Comparison of ENCODE assay signal across 9 cellular contexts in the genomic region with DNA sequence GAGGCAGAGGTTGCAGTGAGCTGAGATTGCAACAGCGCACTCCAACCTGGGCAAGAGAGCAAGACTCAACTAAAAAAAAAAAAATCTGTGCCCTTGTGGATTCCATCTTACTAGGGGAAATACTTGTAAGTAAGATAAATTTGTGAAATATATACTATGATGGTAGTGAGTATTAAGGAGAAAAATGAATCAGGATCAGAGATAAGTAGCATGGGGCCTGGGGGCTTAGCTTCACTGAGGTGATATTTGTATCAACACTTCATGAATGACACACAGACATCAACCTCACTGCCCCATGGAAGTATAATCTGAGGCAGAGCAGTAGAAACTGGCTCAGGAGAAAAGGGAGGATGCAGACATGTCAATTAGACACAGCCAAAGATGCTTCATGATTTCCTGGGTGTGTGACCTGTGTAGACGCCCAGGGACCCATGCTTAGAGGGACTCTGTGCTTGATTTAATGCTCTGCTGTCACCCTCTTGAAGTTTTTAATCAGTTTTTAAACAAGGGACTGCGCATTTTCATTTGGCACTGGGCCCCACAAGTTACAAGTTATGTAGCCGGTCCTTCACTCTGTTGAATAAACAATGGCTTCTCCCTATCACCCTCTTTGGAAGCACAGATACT. TPM values are rescaled to one million over a fixed set of nuclear protein-coding genes. Genes with fewer than 3 reads are reported as not detected.
DNase-seq lines count a peak whose midpoint lies in the region; ATAC-seq and TF ChIP-seq lines count a peak whose summit lies in the region.
"Had no signal": no experiment of that assay in that cellular context is flagged by ENCODE, and none has a peak within 500 bp of the region (broad histone marks: within the 10 kb centered on the region; RNA-seq: fewer than 3 reads in every experiment).

No MANE protein-coding gene starts in this region.

- DNase-seq in Daoy (ENCODE audit: low read depth) (peak; percentile 6), adipocyte (ENCODE audit: low read depth) (no peak), osteoblast (ENCODE audit: insufficient read length, low spot score, missing footprints) (no peak), NCI-H1417 treated with DMSO at 0.1 percent for 48 hours (lab: John Stamatoyannopoulos, UW) (no peak), brain microvascular endothelial cell (no peak), DMS153 treated with DMSO at 0.1 percent for 48 hours (lab: John Stamatoyannopoulos, UW; ENCODE audit: unreplicated experiment) (no peak)

- no peaks in the 10 kb centered on the region for H4K20me1 ChIP-seq in osteoblast (ENCODE audit: insufficient read depth, low read length)

- peak overlapping the region; percentile 39 for H2AFZ ChIP-seq in osteoblast (ENCODE audit: low read length)

- H3K4me3 ChIP-seq in adipocyte (ENCODE audit: low read length) (peak overlapping the region; percentile 51), osteoblast (ENCODE audit: insufficient read depth, low read length) (peak overlapping the region; percentile 40), brain microvascular endothelial cell (ENCODE audit: low read depth, low read length) (no peak overlapping the region)
- H3K4me3 ChIP-seq: body of pancreas had no signal

- peak overlapping the region; percentile 59 for H3K4me2 ChIP-seq in osteoblast (ENCODE audit: insufficient read depth, low read length)

- no peaks in the 10 kb centered on the region for H3K79me2 ChIP-seq in osteoblast (ENCODE audit: insufficient read depth, low read length)

- ATAC-seq in HG03354 (IDR thresholded peaks at IDR 0.05; ENCODE audit: poor library complexity, severe bottlenecking, unreplicated experiment) (peak; percentile 12), GM21786 (IDR thresholded peaks at IDR 0.05; ENCODE audit: unreplicated experiment) (no peak)

- H3K9me3 ChIP-seq in adipocyte (ENCODE audit: control insufficient read depth, low read length), result no peaks in the 10 kb centered on the region
- H3K9me3 ChIP-seq in osteoblast (ENCODE audit: low read depth, low read length), result no peaks in the 10 kb centered on the region
- H3K9me3 ChIP-seq: body of pancreas had no signal

- no peaks in the 10 kb centered on the region for H3K27me3 ChIP-seq in adipocyte (replicated peaks; ENCODE audit: control insufficient read depth, insufficient read depth, low read length)
- no peaks in the 10 kb centered on the region for H3K27me3 ChIP-seq in osteoblast (ENCODE audit: insufficient read depth, low read length)
- H3K27me3 ChIP-seq in brain microvascular endothelial cell (replicated peaks), result no peaks in the 10 kb centered on the region
- H3K27me3 ChIP-seq: body of pancreas had no signal

- H3K36me3 ChIP-seq in adipocyte (ENCODE audit: control insufficient read depth, insufficient read depth, low read length, severe bottlenecking) (no peaks in the 10 kb centered on the region), osteoblast (ENCODE audit: insufficient read depth, low read length) (no peaks in the 10 kb centered on the region), brain microvascular endothelial cell (replicated peaks) (no peaks in the 10 kb centered on the region)

- peak overlapping the region; percentile 47 for H3K9ac ChIP-seq in adipocyte (ENCODE audit: low read length)

- TF ChIP-seq CTCF in osteoblast (IDR thresholded peaks at IDR 0.05; ENCODE audit: extremely low read depth, low read depth, low read length), result no peak
- no peak for TF ChIP-seq CTCF in brain microvascular endothelial cell (IDR thresholded peaks at IDR 0.05; ENCODE audit: low read depth, low read length, missing control alignments)

- H3K27ac ChIP-seq in osteoblast (ENCODE audit: low read depth, low read length) (no peak overlapping the region), brain microvascular endothelial cell (no peak overlapping the region)

- in situ Hi-C loops in brain microvascular endothelial cell (cut with HindIII; ENCODE audit: low pct_ligation_motif_present, low sequenced_read_pairs), result no loop called here

- peaks cover 40% of the 10 kb centered on the region for H3K4me1 ChIP-seq in adipocyte (ENCODE audit: control insufficient read depth, insufficient read depth, low read length)
- peaks cover 13% of the 10 kb centered on the region for H3K4me1 ChIP-seq in osteoblast (ENCODE audit: insufficient read depth, low read length)

RNA-seq across cellular contexts. Expression of gene TMEM230, which starts 35.0 kb away (rescaled TPM):
- total RNA-seq in Daoy (2014; rRNA removed; shearing (Covaris generic)), result 87.2 and 87.4 TPM in 2 replicates
- total RNA-seq in osteoblast, result 108 and 141 TPM in 2 replicates

RNA-seq across cellular contexts. Expression of gene PCNA, which starts 41.9 kb away (rescaled TPM):
- total RNA-seq in Daoy (2014; rRNA removed; shearing (Covaris generic)), result 405 and 436 TPM in 2 replicates
- 62.2 and 66.2 TPM in 2 replicates for total RNA-seq in osteoblast

RNA-seq across cellular contexts. Expression of gene CDS2, which starts 48.9 kb away (rescaled TPM):
- total RNA-seq in Daoy (2014; rRNA removed; shearing (Covaris generic)), result 15.0 and 22.3 TPM in 2 replicates
- 25.3 and 26.2 TPM in 2 replicates for total RNA-seq in osteoblast
